Comparison of ENCODE assay signal across 8 cellular contexts in the genomic region with DNA sequence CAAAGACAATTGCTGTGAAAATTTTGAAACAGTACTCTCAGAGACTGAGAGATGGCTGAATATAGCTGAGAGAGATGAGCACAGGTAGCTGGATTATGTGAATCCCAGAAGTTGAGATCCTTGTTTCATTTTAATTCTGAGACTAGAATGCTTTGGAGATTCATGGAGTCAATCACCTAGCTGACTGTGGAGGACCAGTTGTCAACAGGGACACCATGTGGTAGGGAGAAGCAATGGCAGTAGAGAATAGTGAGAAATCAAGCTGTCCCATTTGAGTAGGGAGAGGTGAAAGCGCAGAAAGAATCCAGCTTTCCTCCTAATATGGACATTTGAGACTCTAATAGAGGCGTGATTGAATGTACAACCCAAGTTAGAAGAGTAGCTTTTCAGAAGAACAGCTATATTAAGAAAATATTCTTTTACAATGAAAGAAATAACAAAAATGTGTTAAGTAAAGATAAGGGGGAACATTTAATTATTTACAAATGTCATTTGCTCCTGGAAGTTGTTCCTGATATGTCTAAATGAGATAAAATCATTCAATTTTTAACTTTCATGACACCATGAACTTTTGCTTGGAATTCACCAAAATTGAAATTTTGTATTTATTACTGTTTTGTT. TPM values are rescaled to one million over a fixed set of nuclear protein-coding genes. Genes with fewer than 3 reads are reported as not detected.
DNase-seq lines count a peak whose midpoint lies in the region; ATAC-seq and TF ChIP-seq lines count a peak whose summit lies in the region.

No MANE protein-coding gene starts in this region.

- H3K4me3 Mint-ChIP-seq in Caco-2 (ENCODE audit: unreplicated experiment), result no peak overlapping the region
- no peak overlapping the region for H3K4me3 Mint-ChIP-seq in endodermal cell
- no peak overlapping the region for H3K4me3 Mint-ChIP-seq in activated CD4-positive, alpha-beta memory T cell treated with anti-CD3 and anti-CD28 coated beads for 36 hours

- DNase-seq in Caco-2 (peak; percentile 31 to 48), GM19240 (ENCODE audit: insufficient read length, low spot score) (peak; percentile 1), endodermal cell (peak; percentile 54), myocyte (ENCODE audit: low read depth) (peak; percentile 79)
- DNase-seq in central memory CD4-positive, alpha-beta T cell, result no peak
- no peak for DNase-seq in activated CD4-positive, alpha-beta memory T cell treated with anti-CD3 and anti-CD28 coated beads for 36 hours

- H3K27ac ChIP-seq in OCI-LY1 (ENCODE audit: low read depth, low read length, poor library complexity, severe bottlenecking), result no peak overlapping the region
- no peak overlapping the region for H3K27ac ChIP-seq in endodermal cell (ENCODE audit: low read depth, low read length)

- H3K4me1 ChIP-seq in Caco-2 (no peaks in the 10 kb centered on the region), OCI-LY1 (ENCODE audit: insufficient read depth, low read length, severe bottlenecking) (no peaks in the 10 kb centered on the region), endodermal cell (ENCODE audit: control insufficient read depth, insufficient read depth, low read length) (no peaks in the 10 kb centered on the region)

- POLR2A ChIA-PET in Caco-2 (lab: Charles Lee), result no interaction called here
- POLR2A ChIA-PET in activated CD4-positive, alpha-beta memory T cell treated with anti-CD3 and anti-CD28 coated beads for 36 hours (lab: Charles Lee), result no interaction called here

- H3K4me1 Mint-ChIP-seq in Caco-2 (ENCODE audit: low read depth, unreplicated experiment) (no peaks in the 10 kb centered on the region), endodermal cell (peaks cover 4% of the 10 kb centered on the region)
- H3K4me1 Mint-ChIP-seq in activated CD4-positive, alpha-beta memory T cell treated with anti-CD3 and anti-CD28 coated beads for 36 hours (ENCODE audit: low read depth), result no peaks in the 10 kb centered on the region

- H3K9ac ChIP-seq in OCI-LY1 (ENCODE audit: low read length) (no peak overlapping the region), endodermal cell (ENCODE audit: extremely low read depth, low read length, poor library complexity, severe bottlenecking) (no peak overlapping the region)

- H3K36me3 ChIP-seq in Caco-2 (ENCODE audit: control insufficient read depth, insufficient read depth, low read length) (no peaks in the 10 kb centered on the region), OCI-LY1 (ENCODE audit: insufficient read depth, low read length) (no peaks in the 10 kb centered on the region), endodermal cell (ENCODE audit: control insufficient read depth, insufficient read depth, low read length) (no peaks in the 10 kb centered on the region)

- H3K36me3 Mint-ChIP-seq in Caco-2 (ENCODE audit: insufficient read depth, unreplicated experiment) (no peaks in the 10 kb centered on the region), endodermal cell (ENCODE audit: low read depth) (no peaks in the 10 kb centered on the region)
- no peaks in the 10 kb centered on the region for H3K36me3 Mint-ChIP-seq in activated CD4-positive, alpha-beta memory T cell treated with anti-CD3 and anti-CD28 coated beads for 36 hours

- H3K27me3 Mint-ChIP-seq in Caco-2 (ENCODE audit: insufficient read depth, unreplicated experiment) (peaks cover 7% of the 10 kb centered on the region), endodermal cell (ENCODE audit: insufficient read depth) (peaks cover 18% of the 10 kb centered on the region)
- no peaks in the 10 kb centered on the region for H3K27me3 Mint-ChIP-seq in activated CD4-positive, alpha-beta memory T cell treated with anti-CD3 and anti-CD28 coated beads for 36 hours

- H3K9me3 Mint-ChIP-seq in Caco-2 (ENCODE audit: unreplicated experiment), result no peaks in the 10 kb centered on the region
- H3K9me3 Mint-ChIP-seq in endodermal cell, result peaks cover 3% of the 10 kb centered on the region
- no peaks in the 10 kb centered on the region for H3K9me3 Mint-ChIP-seq in activated CD4-positive, alpha-beta memory T cell treated with anti-CD3 and anti-CD28 coated beads for 36 hours

- H3F3A ChIP-seq in OCI-LY1 (ENCODE audit: insufficient read depth, low read length), result no peaks in the 10 kb centered on the region

- BruUV-seq in Caco-2 (replicated peaks; lab: Mats Ljungman, UMichigan), result no TSS peak

- H3K27me3 ChIP-seq in Caco-2 (replicated peaks; ENCODE audit: control insufficient read depth, insufficient read depth, low read length) (no peaks in the 10 kb centered on the region), OCI-LY1 (ENCODE audit: insufficient read depth, low read length) (no peaks in the 10 kb centered on the region), endodermal cell (ENCODE audit: control insufficient read depth, insufficient read depth, low read length, poor library complexity, severe bottlenecking) (peaks cover 28% of the 10 kb centered on the region)

- H4K20me1 ChIP-seq in OCI-LY1 (ENCODE audit: insufficient read depth, low read length), result no peaks in the 10 kb centered on the region

- H3K27ac Mint-ChIP-seq in Caco-2 (ENCODE audit: unreplicated experiment) (no peak overlapping the region), endodermal cell (no peak overlapping the region)
- no peak overlapping the region for H3K27ac Mint-ChIP-seq in activated CD4-positive, alpha-beta memory T cell treated with anti-CD3 and anti-CD28 coated beads for 36 hours

- H3K4me3 ChIP-seq in Caco-2 (ENCODE audit: low read depth, low read length) (no peak overlapping the region), OCI-LY1 (ENCODE audit: low read depth, low read length, poor library complexity, severe bottlenecking) (no peak overlapping the region), endodermal cell (ENCODE audit: low read length) (no peak overlapping the region)

- peak; percentile 77 for ATAC-seq in HG03460 (IDR thresholded peaks at IDR 0.05; ENCODE audit: unreplicated experiment)

- 45 to 80% methylated on average over 1 to 2 of the region's 2 CpGs for whole genome bisulfite sequencing in endodermal cell (ENCODE audit: insufficient coverage in 1 of 2, insufficient read length in 1 of 2), 2 experiments

- H2AFZ ChIP-seq in OCI-LY1 (ENCODE audit: low read length), result no peak overlapping the region

- H3K9me3 ChIP-seq in Caco-2 (no peaks in the 10 kb centered on the region), OCI-LY1 (ENCODE audit: low read length) (no peaks in the 10 kb centered on the region), endodermal cell (ENCODE audit: control insufficient read depth, low read length) (no peaks in the 10 kb centered on the region)

- intact Hi-C loops in Caco-2 (cut with micrococcal nuclease; ENCODE audit: unreplicated experiment), result loop anchor here (1.0 to 10.0 kb wide), 7 partner anchors 62 to 877 kb away; no protein-coding TSS in a partner anchor
- intact Hi-C loops in activated CD4-positive, alpha-beta memory T cell treated with anti-CD3 and anti-CD28 coated beads for 36 hours (cut with micrococcal nuclease), result no loop called here

- H3K4me2 ChIP-seq in OCI-LY1 (ENCODE audit: low read length), result no peak overlapping the region

- H3K79me2 ChIP-seq in OCI-LY1 (ENCODE audit: insufficient read depth, low read length), result no peaks in the 10 kb centered on the region

- TF ChIP-seq CTCF in Caco-2 (IDR thresholded peaks at IDR 0.05; ENCODE audit: insufficient read depth in 1 of 2, low read depth in 1 of 2, low read length in 1 of 2, severe bottlenecking in 1 of 2, unreplicated experiment in 1 of 2), result peak; percentile 56 to 75
- peak; percentile 49; the same call in 1 of the 2 replicates for TF ChIP-seq CTCF in OCI-LY1 (IDR thresholded peaks at IDR 0.05; ENCODE audit: low read length)
- peak; percentile 79 for TF ChIP-seq CTCF in endodermal cell (conservative IDR thresholded peaks at IDR 0.05)

- CTCF ChIA-PET in Caco-2 (lab: Charles Lee), result interaction anchor here (0.6 to 1.8 kb wide), 6 partner anchors 11 to 572 kb away, joined by 3 to 12 read pairs (median 7); no protein-coding TSS in a partner anchor
- CTCF ChIA-PET in activated CD4-positive, alpha-beta memory T cell treated with anti-CD3 and anti-CD28 coated beads for 36 hours (lab: Charles Lee), result no interaction called here

- no peaks in the 10 kb centered on the region for H3K9me2 ChIP-seq in OCI-LY1 (ENCODE audit: low read depth, low read length)

RNA-seq across cellular contexts. Expression of gene GLRB, which starts 30.3 kb away (rescaled TPM):
- total RNA-seq in Caco-2 (2022) (not detected in 2 replicates), endodermal cell (1 to 10 TPM; 1.1 to 1.6 TPM), myocyte (21.6 and 24.8 TPM in 2 replicates)
- polyA plus RNA-seq in endodermal cell (2013, experiment 1 of 2), result 4.8 TPM
- polyA plus RNA-seq in endodermal cell (2013, experiment 2 of 2), result 3.3 TPM
- polyA plus RNA-seq in myocyte (2012), result 10.1 TPM
- not detected for total RNA-seq in activated CD4-positive, alpha-beta memory T cell treated with anti-CD3 and anti-CD28 coated beads for 36 hours

Comparison
In these comparisons a context has a peak if more than half of its experiments do, and no peak if none do; other contexts are left out.
1. DNase-seq: peak in Caco-2 (2 of 2), GM19240 (single experiment), endodermal cell (single experiment) and myocyte (single experiment); none in central memory CD4-positive, alpha-beta T cell (single experiment) and activated CD4-positive, alpha-beta memory T cell treated with anti-CD3 and anti-CD28 coated beads for 36 hours (single experiment).
2. Peak in every context shown above with its lines, with median percentiles within 50 percentile points of each other: CTCF ChIP-seq.